Comparison of ENCODE assay signal across 8 cellular contexts in the genomic region with DNA sequence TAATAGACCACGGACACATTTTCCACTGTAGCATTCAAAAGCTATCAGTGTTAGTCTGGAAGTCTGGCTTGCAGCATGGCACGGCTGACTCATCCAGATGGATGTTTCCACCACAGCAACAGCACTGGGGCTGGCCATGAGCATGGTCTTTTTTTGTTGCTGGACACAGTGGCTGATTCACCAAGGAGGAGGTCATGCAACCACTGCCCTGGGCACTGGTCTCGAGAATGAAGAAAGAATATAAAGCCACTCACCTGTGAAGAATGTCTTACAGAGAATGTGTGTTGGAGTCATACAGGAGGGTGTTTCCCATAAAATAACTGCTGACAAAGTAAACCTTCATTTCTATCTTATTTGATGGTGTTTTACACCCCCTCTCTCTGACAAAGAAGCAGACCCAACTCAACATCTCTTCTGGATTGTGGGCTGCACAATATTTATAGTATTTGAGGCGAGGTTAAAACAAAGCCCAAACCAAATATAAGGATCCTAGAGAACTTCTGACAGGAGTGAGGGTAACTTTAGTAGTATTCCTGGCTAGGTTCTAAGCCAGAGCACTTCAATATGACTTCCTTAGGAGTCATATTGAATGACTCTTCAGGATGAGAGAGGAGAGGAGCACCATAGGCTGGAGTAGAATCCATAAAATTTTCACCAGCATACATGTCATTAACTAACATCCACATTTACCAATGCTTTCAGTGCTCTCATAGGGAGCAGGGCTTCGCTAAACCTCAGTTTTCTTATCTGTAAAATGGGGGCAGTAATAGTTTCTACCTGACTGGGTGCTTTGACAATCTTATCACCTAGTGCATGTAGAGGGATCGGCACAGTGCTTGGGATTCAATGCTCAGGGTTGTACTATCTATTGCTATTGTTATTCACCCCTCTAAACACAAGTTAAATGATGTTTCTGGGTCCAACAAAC.
DNase-seq lines count a peak whose midpoint lies in the region; ATAC-seq and TF ChIP-seq lines count a peak whose summit lies in the region.

No MANE protein-coding gene starts in this region.

- H3K36me3 Mint-ChIP-seq in activated naive CD4-positive, alpha-beta T cell treated with anti-CD3 and anti-CD28 coated beads, Interleukin-2, amount 50 U/mL, for 72 hours = no peaks in the 10 kb centered on the region

- ATAC-seq in SK-N-SH treated with all-trans-retinoic acid at 6 μM for 48 hours (peak; percentile 83), omental fat pad (ENCODE audit: low FRiP score) (peak; percentile 97), HG03095 (IDR thresholded peaks at IDR 0.05; ENCODE audit: unreplicated experiment) (no peak)
- no peak for ATAC-seq in activated naive CD4-positive, alpha-beta T cell treated with anti-CD3 and anti-CD28 coated beads, Interleukin-2, amount 50 U/mL, for 72 hours

- no peaks in the 10 kb centered on the region for H3K9me3 Mint-ChIP-seq in activated naive CD4-positive, alpha-beta T cell treated with anti-CD3 and anti-CD28 coated beads, Interleukin-2, amount 50 U/mL, for 72 hours

- no peak overlapping the region for H3K27ac Mint-ChIP-seq in activated naive CD4-positive, alpha-beta T cell treated with anti-CD3 and anti-CD28 coated beads, Interleukin-2, amount 50 U/mL, for 72 hours

- TF ChIP-seq CTCF in omental fat pad (IDR thresholded peaks at IDR 0.05) = no peak

- DNase-seq in AG20443 (ENCODE audit: low spot score) (peak; percentile 89), foreskin melanocyte (peak; percentile 90), omental fat pad (ENCODE audit: low spot score) (peak; percentile 62)
- no peak for DNase-seq in stimulated activated CD4-positive, alpha-beta T cell treated with anti-CD3 and anti-CD28 coated beads, Interleukin-15, amount 100 ng/mL, for 24 hours
- DNase-seq in activated naive CD4-positive, alpha-beta T cell treated with anti-CD3 and anti-CD28 coated beads, Interleukin-2, amount 50 U/mL, for 72 hours (ENCODE audit: low spot score in 2 of 2) = no peak
- DNase-seq in activated CD4-positive, alpha-beta T cell treated with anti-CD3 and anti-CD28 coated beads for 48 hours = no peak

TF ChIP-seq in SK-N-SH treated with all-trans-retinoic acid at 6 μM for 48 hours, 23 proteins besides CTCF, POLR2A, EP300 and RAD21:
- TF ChIP-seq OSR1 (CRISPR knock-in tag; IDR thresholded peaks at IDR 0.05) (no peak), POU6F1 (CRISPR knock-in tag; IDR thresholded peaks at IDR 0.05; ENCODE audit: borderline replicate concordance, low read depth) (no peak), ARNTL (CRISPR knock-in tag; IDR thresholded peaks at IDR 0.05; ENCODE audit: borderline replicate concordance, low read depth) (no peak), ZNF70 (CRISPR knock-in tag; IDR thresholded peaks at IDR 0.05) (no peak), ESRRG (CRISPR knock-in tag; IDR thresholded peaks at IDR 0.05) (no peak), ISL1 (CRISPR knock-in tag; IDR thresholded peaks at IDR 0.05) (no peak), TOX (CRISPR knock-in tag; IDR thresholded peaks at IDR 0.05; ENCODE audit: borderline replicate concordance) (no peak), PPARA (CRISPR knock-in tag; IDR thresholded peaks at IDR 0.05; ENCODE audit: borderline replicate concordance) (no peak), SNAI2 (CRISPR knock-in tag; IDR thresholded peaks at IDR 0.05) (no peak), ZFP30 (CRISPR knock-in tag; IDR thresholded peaks at IDR 0.05) (no peak)
- TF ChIP-seq, protein P1, sequence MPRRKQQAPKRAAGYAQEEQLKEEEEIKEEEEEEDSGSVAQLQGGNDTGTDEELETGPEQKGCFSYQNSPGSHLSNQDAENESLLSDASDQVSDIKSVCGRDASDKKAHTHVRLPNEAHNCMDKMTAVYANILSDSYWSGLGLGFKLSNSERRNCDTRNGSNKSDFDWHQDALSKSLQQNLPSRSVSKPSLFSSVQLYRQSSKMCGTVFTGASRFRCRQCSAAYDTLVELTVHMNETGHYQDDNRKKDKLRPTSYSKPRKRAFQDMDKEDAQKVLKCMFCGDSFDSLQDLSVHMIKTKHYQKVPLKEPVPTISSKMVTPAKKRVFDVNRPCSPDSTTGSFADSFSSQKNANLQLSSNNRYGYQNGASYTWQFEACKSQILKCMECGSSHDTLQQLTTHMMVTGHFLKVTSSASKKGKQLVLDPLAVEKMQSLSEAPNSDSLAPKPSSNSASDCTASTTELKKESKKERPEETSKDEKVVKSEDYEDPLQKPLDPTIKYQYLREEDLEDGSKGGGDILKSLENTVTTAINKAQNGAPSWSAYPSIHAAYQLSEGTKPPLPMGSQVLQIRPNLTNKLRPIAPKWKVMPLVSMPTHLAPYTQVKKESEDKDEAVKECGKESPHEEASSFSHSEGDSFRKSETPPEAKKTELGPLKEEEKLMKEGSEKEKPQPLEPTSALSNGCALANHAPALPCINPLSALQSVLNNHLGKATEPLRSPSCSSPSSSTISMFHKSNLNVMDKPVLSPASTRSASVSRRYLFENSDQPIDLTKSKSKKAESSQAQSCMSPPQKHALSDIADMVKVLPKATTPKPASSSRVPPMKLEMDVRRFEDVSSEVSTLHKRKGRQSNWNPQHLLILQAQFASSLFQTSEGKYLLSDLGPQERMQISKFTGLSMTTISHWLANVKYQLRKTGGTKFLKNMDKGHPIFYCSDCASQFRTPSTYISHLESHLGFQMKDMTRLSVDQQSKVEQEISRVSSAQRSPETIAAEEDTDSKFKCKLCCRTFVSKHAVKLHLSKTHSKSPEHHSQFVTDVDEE (CRISPR knock-in tag; IDR thresholded peaks at IDR 0.05) = no peak
- TF ChIP-seq, protein P2, sequence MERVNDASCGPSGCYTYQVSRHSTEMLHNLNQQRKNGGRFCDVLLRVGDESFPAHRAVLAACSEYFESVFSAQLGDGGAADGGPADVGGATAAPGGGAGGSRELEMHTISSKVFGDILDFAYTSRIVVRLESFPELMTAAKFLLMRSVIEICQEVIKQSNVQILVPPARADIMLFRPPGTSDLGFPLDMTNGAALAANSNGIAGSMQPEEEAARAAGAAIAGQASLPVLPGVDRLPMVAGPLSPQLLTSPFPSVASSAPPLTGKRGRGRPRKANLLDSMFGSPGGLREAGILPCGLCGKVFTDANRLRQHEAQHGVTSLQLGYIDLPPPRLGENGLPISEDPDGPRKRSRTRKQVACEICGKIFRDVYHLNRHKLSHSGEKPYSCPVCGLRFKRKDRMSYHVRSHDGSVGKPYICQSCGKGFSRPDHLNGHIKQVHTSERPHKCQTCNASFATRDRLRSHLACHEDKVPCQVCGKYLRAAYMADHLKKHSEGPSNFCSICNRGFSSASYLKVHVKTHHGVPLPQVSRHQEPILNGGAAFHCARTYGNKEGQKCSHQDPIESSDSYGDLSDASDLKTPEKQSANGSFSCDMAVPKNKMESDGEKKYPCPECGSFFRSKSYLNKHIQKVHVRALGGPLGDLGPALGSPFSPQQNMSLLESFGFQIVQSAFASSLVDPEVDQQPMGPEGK (CRISPR knock-in tag; IDR thresholded peaks at IDR 0.05; ENCODE audit: borderline replicate concordance) = no peak

Comparison
In these comparisons a context has a peak if more than half of its experiments do, and no peak if none do; other contexts are left out.
1. DNase-seq: peak in AG20443 (single experiment), foreskin melanocyte (single experiment) and omental fat pad (single experiment); none in stimulated activated CD4-positive, alpha-beta T cell treated with anti-CD3 and anti-CD28 coated beads, Interleukin-15, amount 100 ng/mL, for 24 hours (single experiment), activated naive CD4-positive, alpha-beta T cell treated with anti-CD3 and anti-CD28 coated beads, Interleukin-2, amount 50 U/mL, for 72 hours (0 of 2) and activated CD4-positive, alpha-beta T cell treated with anti-CD3 and anti-CD28 coated beads for 48 hours (single experiment).
2. ATAC-seq: peak in SK-N-SH treated with all-trans-retinoic acid at 6 μM for 48 hours (single experiment) and omental fat pad (single experiment); none in HG03095 (single experiment) and activated naive CD4-positive, alpha-beta T cell treated with anti-CD3 and anti-CD28 coated beads, Interleukin-2, amount 50 U/mL, for 72 hours (0 of 2).